In the genomic region with DNA sequence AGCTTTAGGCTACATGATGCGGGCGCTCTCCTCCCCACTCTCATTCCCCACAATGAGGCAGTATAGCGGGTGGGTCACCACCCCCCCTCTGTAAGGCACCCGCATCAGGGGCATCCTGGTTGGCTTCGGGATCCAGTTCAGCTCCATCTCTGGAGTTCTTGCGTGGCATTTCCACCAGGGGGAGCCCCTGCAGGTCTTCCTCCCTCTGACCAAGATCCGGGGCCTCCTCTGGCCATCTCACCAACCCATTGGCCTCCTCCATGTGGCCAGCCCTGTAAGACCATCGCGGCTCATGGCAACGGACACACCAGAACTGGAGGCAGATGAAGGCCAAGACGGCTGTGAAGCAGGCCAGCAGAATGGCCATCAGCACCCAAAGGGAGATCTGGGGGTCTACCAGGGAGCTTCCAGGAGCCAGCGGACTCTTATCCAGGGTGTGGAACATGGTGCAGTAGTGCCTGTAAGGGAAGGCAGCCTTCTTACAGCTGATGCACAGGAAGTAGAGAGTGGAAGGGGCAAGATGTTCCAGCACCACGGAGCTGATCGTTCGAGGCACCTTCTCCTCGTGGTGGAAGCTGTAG, we compare ENCODE assay signal across 8 cellular contexts.
A peak's percentile ranks its signal among the peaks of the same experiment; 100 is the strongest.
DNase-seq lines count a peak whose midpoint lies in the region; ATAC-seq and TF ChIP-seq lines count a peak whose summit lies in the region.

No MANE protein-coding gene starts in this region.

- no peak overlapping the region for H3K4me3 ChIP-seq in MG63
- no peak overlapping the region for H3K4me3 ChIP-seq in transverse colon

- peaks cover 9% of the 10 kb centered on the region for H3K9me3 ChIP-seq in MG63
- no peaks in the 10 kb centered on the region for H3K9me3 ChIP-seq in transverse colon

- TF ChIP-seq CTCF in transverse colon (IDR thresholded peaks at IDR 0.05), result peak; percentile 29 to 50 (median 43)

- TF ChIP-seq EP300 in transverse colon (IDR thresholded peaks at IDR 0.05; ENCODE audit: low read depth), result no peak

- ATAC-seq in GM18505 (IDR thresholded peaks at IDR 0.05; ENCODE audit: unreplicated experiment), result no peak

- DNase-seq in NCI-H146 (lab: John Stamatoyannopoulos, UW) (peak; percentile 15), NCI-H146 treated with DMSO at 0.1 percent for 48 hours (lab: John Stamatoyannopoulos, UW; ENCODE audit: unreplicated experiment) (no peak), MG63 (peak; percentile 52), iPS-NIHi7 (ENCODE audit: extremely low spot score) (peak; percentile 78), transverse colon (peak; percentile 22), NCI-H524 treated with DMSO at 0.1 percent for 48 hours (lab: John Stamatoyannopoulos, UW) (no peak)
- peak; percentile 28 for DNase-seq in activated naive CD4-positive, alpha-beta T cell treated with anti-CD3 and anti-CD28 coated beads, Interleukin-2, amount 50 U/mL, for 16 hours

- whole genome bisulfite sequencing in transverse colon (ENCODE audit: low coverage in 1 of 2), 2 donors, result 87 to 96% methylated on average over 5 to 16 of the region's 16 CpGs

- intact Hi-C loops in transverse colon (cut with DNase I; ENCODE audit: low total_unique reads), result no loop called here

- in situ Hi-C loops in transverse colon (cut with MboI; ENCODE audit: low pct_ligation_motif_present in 1 of 4, low pct_unique_long_range_greater_than_20kb in 1 of 4, low sequenced_read_pairs in 3 of 4), result loop anchor here in 2 of 4 donors (25.0 kb wide), 2 partner anchors 369 to 394 kb away; a partner anchor contains a TSS

- H3K27me3 ChIP-seq in MG63 (peaks cover 3% of the 10 kb centered on the region; the same call in 1 of the 2 replicates), transverse colon (no peaks in the 10 kb centered on the region)

- no peaks in the 10 kb centered on the region for H3K4me1 ChIP-seq in transverse colon

- H3K36me3 ChIP-seq in MG63, result no peaks in the 10 kb centered on the region
- H3K36me3 ChIP-seq in transverse colon, result no peaks in the 10 kb centered on the region

- H3K27ac ChIP-seq in transverse colon, result no peak overlapping the region

- TF ChIP-seq POLR2A in transverse colon (IDR thresholded peaks at IDR 0.05), result no peak
- TF ChIP-seq POLR2A in GM18505 (IDR thresholded peaks at IDR 0.05; ENCODE audit: borderline replicate concordance, extremely low read depth, insufficient read depth, insufficient read length), result no peak

Comparison
In these comparisons a context has a peak if more than half of its experiments do, and no peak if none do; other contexts are left out.
1. DNase-seq: peak in NCI-H146 (single experiment), MG63 (single experiment), activated naive CD4-positive, alpha-beta T cell treated with anti-CD3 and anti-CD28 coated beads, Interleukin-2, amount 50 U/mL, for 16 hours (single experiment), iPS-NIHi7 (single experiment) and transverse colon (single experiment); none in NCI-H146 treated with DMSO at 0.1 percent for 48 hours (single experiment) and NCI-H524 treated with DMSO at 0.1 percent for 48 hours (single experiment).